22 cellular contexts compared by ENCODE assay signal in the genomic region with DNA sequence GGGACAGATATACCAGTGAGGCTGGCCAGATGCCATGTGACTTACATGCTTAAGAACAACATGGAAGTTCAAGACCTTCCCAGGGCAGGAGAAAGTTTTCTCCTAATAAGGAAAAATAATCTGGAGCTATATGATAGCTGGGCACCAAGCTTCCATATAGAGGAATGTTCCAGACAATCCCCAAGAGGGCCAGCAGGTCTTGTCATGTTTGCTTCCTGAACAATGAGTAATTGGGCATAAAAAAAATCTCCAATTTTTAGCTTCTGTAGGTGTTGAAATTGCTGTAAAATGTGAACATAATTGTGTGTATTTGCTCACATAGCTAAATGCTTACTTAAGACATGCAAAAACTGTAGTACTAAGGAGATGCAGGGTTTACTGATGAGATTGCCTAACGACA.
"Had no signal": no experiment of that assay in that cellular context is flagged by ENCODE, and none has a peak within 500 bp of the region (broad histone marks: within the 10 kb centered on the region; RNA-seq: fewer than 3 reads in every experiment).

No MANE protein-coding gene starts in this region.

- H3K27ac Mint-ChIP-seq: activated naive CD8-positive, alpha-beta T cell treated with anti-CD3 and anti-CD28 coated beads, Interleukin-2, amount 50 U/mL, for 24 hours; activated T-cell treated with anti-CD3 and anti-CD28 coated beads, Interleukin-2, amount 50 U/mL, for 72 hours; effector memory CD8-positive, alpha-beta T cell; naive thymus-derived CD4-positive, alpha-beta T cell; T-helper 1 cell treated with Interleukin-12 subunit alpha and Interleukin-12 subunit beta and Interleukin-4 antibody, amounts not matched to agents 30 μg/mL and 1 μg/mL, for 36 hours had no signal

- H3K36me3 Mint-ChIP-seq: naive thymus-derived CD4-positive, alpha-beta T cell had no signal

- H3K27me3 Mint-ChIP-seq: activated naive CD8-positive, alpha-beta T cell treated with anti-CD3 and anti-CD28 coated beads, Interleukin-2, amount 50 U/mL, for 24 hours; central memory CD8-positive, alpha-beta T cell; effector memory CD8-positive, alpha-beta T cell; naive thymus-derived CD4-positive, alpha-beta T cell had no signal

- H3K36me3 ChIP-seq: colonic mucosa, sigmoid colon, upper lobe of left lung had no signal

- ATAC-seq: activated naive CD8-positive, alpha-beta T cell treated with anti-CD3 and anti-CD28 coated beads, Interleukin-2, amount 50 U/mL, for 24 hours; activated T-cell treated with anti-CD3 and anti-CD28 coated beads, Interleukin-2, amount 50 U/mL, for 72 hours; body of pancreas; effector memory CD8-positive, alpha-beta T cell; left lobe of liver; naive thymus-derived CD4-positive, alpha-beta T cell had no signal

- H3K27ac ChIP-seq: body of pancreas, colonic mucosa, dorsolateral prefrontal cortex, sigmoid colon, upper lobe of left lung had no signal

- H3K4me3 Mint-ChIP-seq: activated naive CD8-positive, alpha-beta T cell treated with anti-CD3 and anti-CD28 coated beads, Interleukin-2, amount 50 U/mL, for 24 hours; activated T-cell treated with anti-CD3 and anti-CD28 coated beads, Interleukin-2, amount 50 U/mL, for 72 hours; central memory CD8-positive, alpha-beta T cell; effector memory CD8-positive, alpha-beta T cell; naive thymus-derived CD4-positive, alpha-beta T cell; T-helper 1 cell treated with Interleukin-12 subunit alpha and Interleukin-12 subunit beta and Interleukin-4 antibody, amounts not matched to agents 30 μg/mL and 1 μg/mL, for 36 hours had no signal

- H3K4me3 ChIP-seq: body of pancreas, colonic mucosa, dorsolateral prefrontal cortex, lung, sigmoid colon, upper lobe of left lung had no signal

- H3K4me1 Mint-ChIP-seq: activated naive CD8-positive, alpha-beta T cell treated with anti-CD3 and anti-CD28 coated beads, Interleukin-2, amount 50 U/mL, for 24 hours; central memory CD8-positive, alpha-beta T cell; naive thymus-derived CD4-positive, alpha-beta T cell had no signal

- DNase-seq: activated CD4-positive, alpha-beta T cell treated with anti-CD3 and anti-CD28 coated beads for 4 hours; activated CD4-positive, alpha-beta T cell treated with anti-CD3 and anti-CD28 coated beads, Interleukin-2, amount 50 U/mL, for 48 hours; activated CD4-positive, CD25-positive, alpha-beta regulatory T cell; activated effector memory CD4-positive, alpha-beta T cell treated with Interleukin-2 at 50 U/mL for 16 hours; activated naive CD4-positive, alpha-beta T cell treated with anti-CD3 and anti-CD28 coated beads, Interleukin-2, amount 50 U/mL, for 16 hours; activated naive CD8-positive, alpha-beta T cell treated with anti-CD3 and anti-CD28 coated beads, Interleukin-2, amount 50 U/mL, for 24 hours; activated T-cell treated with anti-CD3 and anti-CD28 coated beads, Interleukin-2, amount 50 U/mL, for 72 hours; colonic mucosa; dorsolateral prefrontal cortex; effector memory CD8-positive, alpha-beta T cell; foreskin melanocyte; naive thymus-derived CD4-positive, alpha-beta T cell; sigmoid colon; stimulated activated CD4-positive, alpha-beta T cell treated with anti-CD3 and anti-CD28 coated beads, Interleukin-4, amount 100 ng/mL, for 24 hours; stimulated activated naive CD4-positive, alpha-beta T cell treated with Interleukin-2 at 50 U/mL for 16 hours; T1000; upper lobe of left lung had no signal

- H3K27me3 ChIP-seq: body of pancreas, colonic mucosa, sigmoid colon, upper lobe of left lung had no signal

- H3K9me3 ChIP-seq: body of pancreas, colonic mucosa, sigmoid colon, upper lobe of left lung had no signal
